ENCODE assay signal across 10 cellular contexts in genomic region chr7:50352282-50352681, GRCh38. TPM values are rescaled to one million over a fixed set of nuclear protein-coding genes. Genes with fewer than 3 reads are reported as not detected.
A peak's percentile ranks its signal among the peaks of the same experiment; 100 is the strongest.
DNase-seq lines count a peak whose midpoint lies in the region; ATAC-seq and TF ChIP-seq lines count a peak whose summit lies in the region.
"Had no signal": no experiment of that assay in that cellular context is flagged by ENCODE, and none has a peak within 500 bp of the region (broad histone marks: within the 10 kb centered on the region; RNA-seq: fewer than 3 reads in every experiment).

No MANE protein-coding gene starts in this region.

- H3K9me3 ChIP-seq in mucosa of rectum (ENCODE audit: control insufficient read depth in 2 of 2, low read length in 2 of 2) (no peaks in the 10 kb centered on the region), osteoblast (ENCODE audit: low read depth, low read length) (no peaks in the 10 kb centered on the region)

- no peaks in the 10 kb centered on the region for H3K79me2 ChIP-seq in osteoblast (ENCODE audit: insufficient read depth, low read length)

- H3K9ac ChIP-seq in mucosa of rectum (ENCODE audit: low read depth in 1 of 2, low read length in 2 of 2) = peak overlapping the region; percentile 12 to 38

- no peak overlapping the region for H2AFZ ChIP-seq in osteoblast (ENCODE audit: low read length)

- H3K4me1 ChIP-seq in mucosa of rectum (ENCODE audit: control insufficient read depth in 2 of 2, insufficient read depth in 2 of 2, low read length in 2 of 2) (peaks cover 0 to 5% of the 10 kb centered on the region in 2 donors), osteoblast (ENCODE audit: insufficient read depth, low read length) (no peaks in the 10 kb centered on the region)

- H3K27ac ChIP-seq in mucosa of rectum (ENCODE audit: low read depth in 2 of 2, low read length in 2 of 2) = peak overlapping the region; percentile 57 to 74
- H3K27ac ChIP-seq in osteoblast (ENCODE audit: low read depth, low read length) = no peak overlapping the region

- no peaks in the 10 kb centered on the region for H3K27me3 ChIP-seq in mucosa of rectum (ENCODE audit: control insufficient read depth in 2 of 2, insufficient read depth in 2 of 2, low read length in 2 of 2)
- no peaks in the 10 kb centered on the region for H3K27me3 ChIP-seq in osteoblast (ENCODE audit: insufficient read depth, low read length)

- H3K36me3 ChIP-seq in mucosa of rectum (ENCODE audit: control insufficient read depth in 2 of 2, insufficient read depth in 2 of 2, low read length in 2 of 2) = peaks cover 0 to 5% of the 10 kb centered on the region in 2 donors
- H3K36me3 ChIP-seq in osteoblast (ENCODE audit: insufficient read depth, low read length) = no peaks in the 10 kb centered on the region

- no peak overlapping the region for H3K4me2 ChIP-seq in osteoblast (ENCODE audit: insufficient read depth, low read length)

- no peak for TF ChIP-seq CTCF in osteoblast (IDR thresholded peaks at IDR 0.05; ENCODE audit: extremely low read depth, low read depth, low read length)

- H3K4me3 ChIP-seq in mucosa of rectum (ENCODE audit: low read length in 2 of 2) (no peak overlapping the region), osteoblast (ENCODE audit: insufficient read depth, low read length) (no peak overlapping the region)

- no peaks in the 10 kb centered on the region for H4K20me1 ChIP-seq in osteoblast (ENCODE audit: insufficient read depth, low read length)

- DNase-seq in osteoblast (ENCODE audit: insufficient read length, low spot score, missing footprints) (no peak), EL (no peak), COLO668 (lab: John Stamatoyannopoulos, UW; ENCODE audit: unreplicated experiment) (no peak), Kasumi-1 (lab: John Stamatoyannopoulos, UW) (no peak)
- DNase-seq: NCI-H1930 had no signal

- ATAC-seq in GM18520 (IDR thresholded peaks at IDR 0.05; ENCODE audit: unreplicated experiment) (peak; percentile 78), GM21526 (IDR thresholded peaks at IDR 0.05; ENCODE audit: low FRiP score, unreplicated experiment) (peak; percentile 73), HG03460 (IDR thresholded peaks at IDR 0.05; ENCODE audit: unreplicated experiment) (peak; percentile 78)

RNA-seq across cellular contexts. Expression of gene IKZF1, which starts 47.8 kb away (rescaled TPM):
- total RNA-seq in osteoblast = under 0.01 TPM in 1 of 2 replicates, not detected in the other
- total RNA-seq: glomerular endothelial cell had no signal
